In genomic region chr17:18260332-18261145, GRCh38 we compare ENCODE assay signal across 8 cellular contexts. TPM values are rescaled to one million over a fixed set of nuclear protein-coding genes. Genes with fewer than 3 reads are reported as not detected.
DNase-seq lines count a peak whose midpoint lies in the region; ATAC-seq and TF ChIP-seq lines count a peak whose summit lies in the region.

Gene MIEF2, plus strand, starts transcription at chr17:18260662. Its CDS starts 2,059 bp downstream, at chr17:18262721.

- 0 to 1% methylated on average over 35 to 44 of the region's 72 CpGs for WGBS in lower leg skin, 2 donors

- no peaks in the 10 kb centered on the region for H3K9me3 ChIP-seq in duodenal mucosa (ENCODE audit: control insufficient read depth in 1 of 2, low read length in 2 of 2)

- H3K27ac ChIP-seq in C4-2B (peak within 1 kb of the TSS; percentile 89), duodenal mucosa (ENCODE audit: low read depth, low read length) (peak within 1 kb of the TSS; percentile 82)

- TF ChIP-seq CTCF in C4-2B (conservative IDR thresholded peaks at IDR 0.05) (no peak), lower leg skin (IDR thresholded peaks at IDR 0.05) (no peak)

- intact Hi-C loops in lower leg skin (cut with DNase I; ENCODE audit: low total_unique reads): no loop called here

- peaks cover 34 to 40% of the 10 kb centered on the region in 2 donors for H3K4me1 ChIP-seq in duodenal mucosa (ENCODE audit: control insufficient read depth in 1 of 2, insufficient read depth in 2 of 2, low read length in 2 of 2)

- H3K9ac ChIP-seq in duodenal mucosa (ENCODE audit: low read depth in 1 of 2, low read length in 2 of 2): peak within 1 kb of the TSS; percentile 78 to 83

- peak within 1 kb of the TSS; percentile 75 to 82 for H3K4me3 ChIP-seq in duodenal mucosa (ENCODE audit: low read depth in 1 of 2, low read length in 2 of 2)
- H3K4me3 ChIP-seq in lower leg skin (ENCODE audit: low read depth, poor library complexity, severe bottlenecking): peak within 1 kb of the TSS; percentile 76

- ATAC-seq in GM19372 (IDR thresholded peaks at IDR 0.05; ENCODE audit: low read depth, unreplicated experiment) (peak; percentile 70), HG03521 (IDR thresholded peaks at IDR 0.05; ENCODE audit: unreplicated experiment) (peak; percentile 75)

- peaks cover 25 to 38% of the 10 kb centered on the region in 2 donors for H3K36me3 ChIP-seq in duodenal mucosa (ENCODE audit: control insufficient read depth in 1 of 2, insufficient read depth in 2 of 2, low read length in 2 of 2)

- DNase-seq in NCI-H774 (lab: John Stamatoyannopoulos, UW): peak; percentile 76
- DNase-seq in activated CD4-positive, alpha-beta T cell treated with anti-CD3 and anti-CD28 coated beads, Interleukin-2, amount 50 U/mL, for 48 hours: peak; percentile 93 to 95
- DNase-seq in lower leg skin (ENCODE audit: low spot score in 2 of 2): peak; percentile 94 to 99
- peak; percentile 89 to 90 for DNase-seq in stimulated activated CD4-positive, alpha-beta T cell treated with anti-CD3 and anti-CD28 coated beads, Interleukin-4, amount 100 ng/mL, for 4 hours

- no peak for TF ChIP-seq POLR2A in lower leg skin (IDR thresholded peaks at IDR 0.05)

- H3K27me3 ChIP-seq in duodenal mucosa (ENCODE audit: control insufficient read depth in 1 of 2, insufficient read depth in 2 of 2, low read length in 2 of 2): no peaks in the 10 kb centered on the region

RNA-seq across cellular contexts. Expression of gene MIEF2, which starts in this region (rescaled TPM):
- total RNA-seq in lower leg skin: 10 to 100 TPM; 24.3 to 57.7 (median 34.2) TPM

Comparison
In these comparisons a context has a peak if more than half of its experiments do, and no peak if none do; other contexts are left out.
1. Peak in every context shown above with its lines: DNase-seq, ATAC-seq, H3K4me3 ChIP-seq and H3K27ac ChIP-seq.